In the genomic region with DNA sequence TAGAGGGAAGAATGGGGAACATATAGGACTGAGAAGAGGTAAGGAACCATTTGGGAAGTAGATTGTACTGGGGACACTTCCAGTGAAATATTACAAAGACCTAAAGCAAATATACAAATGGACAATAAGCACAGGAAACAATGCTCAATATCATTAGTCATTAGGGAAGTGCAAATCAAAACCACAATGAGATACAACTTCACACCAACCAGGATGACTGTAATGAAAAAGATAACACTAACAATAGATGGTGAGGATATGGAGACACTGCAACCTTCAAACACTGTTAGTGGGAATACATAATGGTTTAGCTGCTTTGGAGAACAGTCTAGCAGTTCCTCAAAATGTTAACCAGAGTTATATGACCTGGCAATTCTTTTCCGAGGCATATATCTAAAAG, we compare ENCODE assay signal across 25 cellular contexts.
"Had no signal": no experiment of that assay in that cellular context is flagged by ENCODE, and none has a peak within 500 bp of the region (broad histone marks: within the 10 kb centered on the region; RNA-seq: fewer than 3 reads in every experiment).

No MANE protein-coding gene starts in this region.

- H3K36me3 ChIP-seq: heart right ventricle, lower lobe of right lung, ovary, right lobe of liver, thoracic aorta, tibial nerve, upper lobe of left lung had no signal

- H3K27me3 ChIP-seq: heart right ventricle, ovary, right lobe of liver, tibial nerve, upper lobe of left lung had no signal

- DNase-seq: cortex of kidney; effector memory CD8-positive, alpha-beta T cell; foreskin melanocyte; glutamatergic neuron; heart right ventricle; hypothalamus; immature natural killer cell; islet precursor cell; left ventricle myocardium superior; lower lobe of right lung; natural killer cell; occipital lobe; ovary; posterior cingulate gyrus; right lobe of liver; small intestine; stimulated activated CD4-positive, alpha-beta T cell treated with anti-CD3 and anti-CD28 coated beads, Interleukin-15, amount 100 ng/mL, for 24 hours; stimulated activated CD4-positive, alpha-beta T cell treated with anti-CD3 and anti-CD28 coated beads, Interleukin-2, amount 100 ng/mL, for 48 hours; stimulated activated naive B cell treated with anti-CD40 and anti-IgM and Interleukin-4, amounts not matched to agents 10 μg/mL and 1 μg/mL and 100 μg/mL, for 72 hours; upper lobe of left lung had no signal

- H3K4me1 ChIP-seq: heart right ventricle, lower lobe of right lung, right lobe of liver, tibial nerve, upper lobe of left lung had no signal

- FAIRE-seq: endometrium, small intestine, urothelium cell line had no signal

- H3K27ac ChIP-seq: epithelial cell of prostate, heart right ventricle, lower lobe of right lung, ovary, right lobe of liver, thoracic aorta, tibial nerve, upper lobe of left lung had no signal

- H3K4me3 ChIP-seq: heart right ventricle, lower lobe of right lung, ovary, right lobe of liver, thoracic aorta, tibial nerve, upper lobe of left lung had no signal
